ENCODE assay signal across 8 cellular contexts in genomic region chr11:2400069-2400760, GRCh38. TPM values are rescaled to one million over a fixed set of nuclear protein-coding genes. Genes with fewer than 3 reads are reported as not detected.
DNase-seq lines count a peak whose midpoint lies in the region; ATAC-seq and TF ChIP-seq lines count a peak whose summit lies in the region.

TSSC4 (plus strand) TSS chr11:2400750; CDS start chr11:2402634, 1,884 bp downstream.

- CTCF ChIA-PET in RWPE1 (lab: Yijun Ruan, JAX), result interaction anchor here (0.5 to 6.3 kb wide), 14 partner anchors 10 to 1895 kb away, joined by 3 to 50 read pairs (median 3); no protein-coding TSS in a partner anchor

- peaks cover 6% of the 10 kb centered on the region; the same call in 1 of the 2 replicates for H3K4me1 ChIP-seq in GM23338 (ENCODE audit: insufficient read depth)

- no peaks in the 10 kb centered on the region; the same call in 1 of the 2 replicates for H3K36me3 ChIP-seq in GM23338 (ENCODE audit: insufficient read depth)

- POLR2A ChIA-PET in RWPE1 (lab: Yijun Ruan, JAX; ENCODE audit: low non-redundant PET), result interaction anchor here (0.6 kb wide), 2 partner anchors 17 to 59 kb away, joined by 3 to 6 read pairs; no protein-coding TSS in a partner anchor

- H3K27ac ChIP-seq in GM23338 (ENCODE audit: low read depth), result peak within 1 kb of the TSS; percentile 89
- peak within 1 kb of the TSS; percentile 94 for H3K27ac ChIP-seq in RWPE1

- intact Hi-C loops in activated T-helper 2 cell treated with anti-CD3 and anti-CD28 coated beads, Interferon-gamma antibody, Interleukin-2, Interleukin-4, amounts not matched to agents 10 μg/mL and 5 μg/mL and 100 μg/mL, durations not matched to agents 14 hours and 24 hours and 36 hours (cut with micrococcal nuclease), result loop anchor here (1.0 to 10.0 kb wide), 6 partner anchors 23 to 1397 kb away; partner anchors contain the start of genes BRSK2, CD81, KCNQ1 and NUP98
- intact Hi-C loops in natural killer cell (cut with micrococcal nuclease), result loop anchor here (1.0 kb wide), 2 partner anchors 23 to 98 kb away; partner anchors contain the start of genes CD81 and TSPAN32

- TF ChIP-seq CTCF in GM23338 (conservative IDR thresholded peaks at IDR 0.05; ENCODE audit: low read depth in 2 of 2), result peak; percentile 81 to 99
- peak; percentile 99 for TF ChIP-seq CTCF in LNCAP (IDR thresholded peaks at IDR 0.05)
- peak; percentile 98 for TF ChIP-seq CTCF in RWPE1 (conservative IDR thresholded peaks at IDR 0.05; ENCODE audit: low read depth)
- peak; percentile 91 for TF ChIP-seq CTCF in fibroblast of mammary gland (conservative IDR thresholded peaks at IDR 0.05; ENCODE audit: control insufficient read depth, insufficient read depth, low read depth, low read length)
- TF ChIP-seq CTCF in natural killer cell (IDR thresholded peaks at IDR 0.05), result peak; percentile 90

- H3K4me3 ChIP-seq in GM23338, result peak within 1 kb of the TSS; percentile 96
- H3K4me3 ChIP-seq in fibroblast of mammary gland (ENCODE audit: control insufficient read depth, low read depth, low read length), result peak within 1 kb of the TSS; percentile 99

- H3K36me3 Mint-ChIP-seq in GM23338 (ENCODE audit: low read depth) (peaks cover 19% of the 10 kb centered on the region; the same call in 2 of the 3 replicates), natural killer cell (no peaks in the 10 kb centered on the region)
- H3K36me3 Mint-ChIP-seq in activated T-helper 2 cell treated with anti-CD3 and anti-CD28 coated beads, Interferon-gamma antibody, Interleukin-2, Interleukin-4, amounts not matched to agents 10 μg/mL and 5 μg/mL and 100 μg/mL, durations not matched to agents 14 hours and 24 hours and 36 hours (ENCODE audit: low read depth), result peaks cover 27% of the 10 kb centered on the region

- ATAC-seq in GM23338 (peak; percentile 86), natural killer cell (peak; percentile 85 to 93 (median 87))
- ATAC-seq in stimulated activated naive CD8-positive, alpha-beta T cell treated with anti-CD3 and anti-CD28 coated beads, Interleukin-15, Interleukin-2, amounts not matched to agents 100 U/mL and 50 U/mL, for 24 hours, result peak; percentile 87

- peak within 1 kb of the TSS; percentile 89 for H3K4me3 Mint-ChIP-seq in GM23338
- H3K4me3 Mint-ChIP-seq in activated T-helper 2 cell treated with anti-CD3 and anti-CD28 coated beads, Interferon-gamma antibody, Interleukin-2, Interleukin-4, amounts not matched to agents 10 μg/mL and 5 μg/mL and 100 μg/mL, durations not matched to agents 14 hours and 24 hours and 36 hours (ENCODE audit: low read depth), result peak within 1 kb of the TSS; percentile 95
- H3K4me3 Mint-ChIP-seq in natural killer cell, result peak within 1 kb of the TSS; percentile 98

- H3K9me3 Mint-ChIP-seq in GM23338, result no peaks in the 10 kb centered on the region
- H3K9me3 Mint-ChIP-seq in activated T-helper 2 cell treated with anti-CD3 and anti-CD28 coated beads, Interferon-gamma antibody, Interleukin-2, Interleukin-4, amounts not matched to agents 10 μg/mL and 5 μg/mL and 100 μg/mL, durations not matched to agents 14 hours and 24 hours and 36 hours, result no peaks in the 10 kb centered on the region
- H3K9me3 Mint-ChIP-seq in natural killer cell, result no peaks in the 10 kb centered on the region

- no peaks in the 10 kb centered on the region for H4K20me1 ChIP-seq in GM23338 (replicated peaks; ENCODE audit: insufficient read depth)

- no peaks in the 10 kb centered on the region for H3K9me2 ChIP-seq in GM23338 (ENCODE audit: insufficient read depth)

- peaks cover 12% of the 10 kb centered on the region for H3K79me2 ChIP-seq in GM23338 (replicated peaks; ENCODE audit: insufficient read depth)

- peak within 1 kb of the TSS; percentile 95 for H3K4me2 ChIP-seq in GM23338

- no peaks in the 10 kb centered on the region for H3K27me3 ChIP-seq in GM23338 (ENCODE audit: insufficient read depth)

- H2AFZ ChIP-seq in GM23338, result peak within 1 kb of the TSS; percentile 34

- DNase-seq in EH (ENCODE audit: low read depth), result peak; percentile 100
- peak; percentile 100 for DNase-seq in GM23338 (ENCODE audit: low spot score)
- peak; percentile 98 for DNase-seq in RWPE1 (ENCODE audit: low spot score)
- DNase-seq in activated T-helper 2 cell treated with anti-CD3 and anti-CD28 coated beads, Interferon-gamma antibody, Interleukin-2, Interleukin-4, amounts not matched to agents 10 μg/mL and 5 μg/mL and 100 μg/mL, durations not matched to agents 14 hours and 24 hours and 36 hours (ENCODE audit: low spot score), result peak; percentile 100
- DNase-seq in fibroblast of mammary gland (ENCODE audit: low read depth), result peak; percentile 100
- peak; percentile 100 for DNase-seq in natural killer cell
- DNase-seq in stimulated activated naive CD8-positive, alpha-beta T cell treated with anti-CD3 and anti-CD28 coated beads, Interleukin-15, Interleukin-2, amounts not matched to agents 100 U/mL and 50 U/mL, for 24 hours, result peak; percentile 99

- H3F3A ChIP-seq in GM23338 (replicated peaks; ENCODE audit: low read depth), result no peaks in the 10 kb centered on the region

- H3K27ac Mint-ChIP-seq in GM23338, result peak within 1 kb of the TSS; percentile 91
- peak within 1 kb of the TSS; percentile 83 for H3K27ac Mint-ChIP-seq in activated T-helper 2 cell treated with anti-CD3 and anti-CD28 coated beads, Interferon-gamma antibody, Interleukin-2, Interleukin-4, amounts not matched to agents 10 μg/mL and 5 μg/mL and 100 μg/mL, durations not matched to agents 14 hours and 24 hours and 36 hours
- H3K27ac Mint-ChIP-seq in natural killer cell, result peak within 1 kb of the TSS; percentile 86 to 92

- peaks cover 14% of the 10 kb centered on the region for H3K27me3 Mint-ChIP-seq in GM23338 (ENCODE audit: insufficient read depth, low read depth, poor library complexity)
- H3K27me3 Mint-ChIP-seq in activated T-helper 2 cell treated with anti-CD3 and anti-CD28 coated beads, Interferon-gamma antibody, Interleukin-2, Interleukin-4, amounts not matched to agents 10 μg/mL and 5 μg/mL and 100 μg/mL, durations not matched to agents 14 hours and 24 hours and 36 hours (ENCODE audit: low read depth), result no peaks in the 10 kb centered on the region
- no peaks in the 10 kb centered on the region for H3K27me3 Mint-ChIP-seq in natural killer cell (ENCODE audit: low read depth in 2 of 2)

- H3K4me1 Mint-ChIP-seq in GM23338 (peaks cover 3% of the 10 kb centered on the region; the same call in 2 of the 3 replicates), natural killer cell (peaks cover 12 to 20% of the 10 kb centered on the region in 2 donors)
- peaks cover 8% of the 10 kb centered on the region for H3K4me1 Mint-ChIP-seq in activated T-helper 2 cell treated with anti-CD3 and anti-CD28 coated beads, Interferon-gamma antibody, Interleukin-2, Interleukin-4, amounts not matched to agents 10 μg/mL and 5 μg/mL and 100 μg/mL, durations not matched to agents 14 hours and 24 hours and 36 hours (ENCODE audit: low read depth)

TF ChIP-seq in GM23338, 12 proteins besides CTCF, POLR2A, EP300 and RAD21:
- TF ChIP-seq EZH2 (IDR thresholded peaks at IDR 0.05; ENCODE audit: low read depth, unreplicated experiment) (no peak), ZNF331 (CRISPR knock-in tag; IDR thresholded peaks at IDR 0.05; ENCODE audit: low read depth) (no peak), REST (IDR thresholded peaks at IDR 0.05; ENCODE audit: unreplicated experiment) (no peak), ZNF114 (CRISPR knock-in tag; IDR thresholded peaks at IDR 0.05) (no peak), ETS1 (IDR thresholded peaks at IDR 0.05) (peak; percentile 99), CREB1 (CRISPR knock-in tag; IDR thresholded peaks at IDR 0.05; ENCODE audit: low read depth) (peak; percentile 95), POLR2AphosphoS5 (IDR thresholded peaks at IDR 0.05; ENCODE audit: low read depth) (peak; percentile 79)
TF ChIP-seq in GM23338: peak in this region for 3.

RNA-seq across cellular contexts. Expression of gene TSSC4, which starts in this region (rescaled TPM):
- total RNA-seq in GM23338 (2014; rRNA removed; shearing (Covaris generic)), result 27.7 and 44.3 TPM in 2 replicates
- 27.5 and 31.3 TPM in 2 replicates for polyA plus RNA-seq in GM23338 (2016; fragmentation: Nextera tagmentation; extraction: Ambion mirVana)
- total RNA-seq in activated T-helper 2 cell treated with anti-CD3 and anti-CD28 coated beads, Interferon-gamma antibody, Interleukin-2, Interleukin-4, amounts not matched to agents 10 μg/mL and 5 μg/mL and 100 μg/mL, durations not matched to agents 14 hours and 24 hours and 36 hours, result 46.6 and 48.9 TPM in 2 replicates
- total RNA-seq in natural killer cell, result 10 to 100 TPM; 52.8 to 67.9 (median 59.3) TPM

Comparison
In these comparisons a context has a peak if more than half of its experiments do, and no peak if none do; other contexts are left out.
1. Peak in every context shown above with its lines: DNase-seq, ATAC-seq, H3K4me3 ChIP-seq and H3K27ac ChIP-seq.